Comparison of ENCODE assay signal across 8 cellular contexts in the genomic region with DNA sequence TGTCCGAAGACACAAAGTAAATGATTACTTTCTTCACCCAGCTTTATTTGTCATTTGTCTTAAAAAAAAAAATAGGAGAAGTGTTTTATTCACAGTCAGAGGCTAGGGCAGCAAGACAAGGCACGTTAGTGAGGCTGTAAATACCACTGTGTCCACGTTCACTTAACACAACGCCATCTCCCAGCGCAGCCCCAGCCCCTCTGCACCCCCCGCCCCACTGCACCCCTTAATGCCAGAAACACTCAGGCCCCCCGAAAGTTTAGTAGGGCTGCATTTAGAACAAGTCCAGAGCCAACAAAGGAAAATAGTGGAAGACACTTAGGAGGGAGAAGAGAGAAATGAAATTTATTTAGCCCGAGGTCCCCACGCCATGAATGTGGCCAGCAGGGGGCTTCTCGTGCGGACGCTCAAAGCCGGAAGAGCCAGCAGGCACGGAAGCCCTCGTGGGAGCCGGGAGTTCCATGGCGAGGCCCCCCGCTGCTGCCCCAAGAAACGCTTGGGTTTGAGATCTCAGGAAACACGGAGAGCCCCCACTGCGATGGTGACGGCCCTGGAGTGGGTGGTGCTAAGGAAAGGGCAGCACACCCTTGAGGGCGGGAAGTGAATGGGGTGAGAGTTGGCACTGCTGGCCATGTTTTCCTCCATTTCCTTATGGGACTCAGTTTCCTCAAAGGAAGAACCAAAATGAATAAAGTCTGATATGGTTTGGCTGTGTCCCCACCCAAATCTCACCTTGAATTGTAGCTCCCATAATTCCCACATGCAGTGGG. TPM values are rescaled to one million over a fixed set of nuclear protein-coding genes. Genes with fewer than 3 reads are reported as not detected.
A peak's percentile ranks its signal among the peaks of the same experiment; 100 is the strongest.
DNase-seq lines count a peak whose midpoint lies in the region; ATAC-seq, FAIRE-seq and TF ChIP-seq lines count a peak whose summit lies in the region.

No MANE protein-coding gene starts in this region.

- intact Hi-C loops in kidney (cut with DNase I): loop anchor here (10.0 kb wide), 1 partner anchor 396 kb away; no protein-coding TSS in a partner anchor

- peaks cover 3% of the 10 kb centered on the region for H3K36me3 Mint-ChIP-seq in central memory CD8-positive, alpha-beta T cell (ENCODE audit: insufficient read depth)

- TF ChIP-seq CTCF in GM10266 (IDR thresholded peaks at IDR 0.05; ENCODE audit: control insufficient read depth, insufficient read depth, low read depth, missing control alignments) (peak; percentile 61), VCaP (conservative IDR thresholded peaks at IDR 0.05) (peak; percentile 82), kidney (IDR thresholded peaks at IDR 0.05; ENCODE audit: borderline replicate concordance, extremely low read depth, insufficient read depth) (peak; percentile 64)

- peaks cover 24% of the 10 kb centered on the region for H3K4me1 Mint-ChIP-seq in central memory CD8-positive, alpha-beta T cell

- H3K27me3 Mint-ChIP-seq in central memory CD8-positive, alpha-beta T cell: peaks cover 21% of the 10 kb centered on the region

- H3K27ac ChIP-seq in VCaP (peak overlapping the region; percentile 52), kidney (ENCODE audit: low read depth in 2 of 2, low read length in 2 of 2) (peak overlapping the region; percentile 33 to 71)

- peak; percentile 26 for ATAC-seq in central memory CD8-positive, alpha-beta T cell (replicated peaks; ENCODE audit: extremely low read depth, poor library complexity, severe bottlenecking)
- ATAC-seq in HG02588 (IDR thresholded peaks at IDR 0.05; ENCODE audit: unreplicated experiment): no peak
- ATAC-seq in GM21529 (IDR thresholded peaks at IDR 0.05; ENCODE audit: unreplicated experiment): no peak

- H3K4me3 ChIP-seq in kidney (ENCODE audit: low read length in 2 of 2): peak overlapping the region; percentile 47 to 59

- H3K9me3 ChIP-seq in kidney (ENCODE audit: control insufficient read depth in 1 of 2, low read length in 2 of 2): no peaks in the 10 kb centered on the region

- H3K27ac Mint-ChIP-seq in central memory CD8-positive, alpha-beta T cell (ENCODE audit: low read depth): peak overlapping the region; percentile 15

- no peaks in the 10 kb centered on the region for H3K36me3 ChIP-seq in kidney (ENCODE audit: control insufficient read depth in 1 of 2, insufficient read depth in 2 of 2, low read length in 2 of 2)

- H3K4me3 Mint-ChIP-seq in central memory CD8-positive, alpha-beta T cell: peak overlapping the region; percentile 71

- DNase-seq in GM10266 (ENCODE audit: extremely low spot score) (peak; percentile 38), LHCN-M2 (ENCODE audit: low read depth) (peak; percentile 16), kidney (peak; percentile 87)
- DNase-seq in central memory CD8-positive, alpha-beta T cell (ENCODE audit: low spot score in 2 of 2): peak in 1 of 2 donors; percentile 34
- peak; percentile 13 to 30 for DNase-seq in stimulated activated CD4-positive, alpha-beta T cell treated with anti-CD3 and anti-CD28 coated beads, Interleukin-15, amount 100 ng/mL, for 48 hours (ENCODE audit: low read depth in 2 of 2)

- no peaks in the 10 kb centered on the region for H3K9me3 Mint-ChIP-seq in central memory CD8-positive, alpha-beta T cell

- no peak for FAIRE-seq in kidney (lab: Jason Lieb, UNC)

- H3K4me1 ChIP-seq in kidney (ENCODE audit: control insufficient read depth in 1 of 2, insufficient read depth in 1 of 2, low read depth in 1 of 2, low read length in 2 of 2): no peaks in the 10 kb centered on the region

- peak overlapping the region; percentile 15 to 37 for H3K9ac ChIP-seq in kidney (ENCODE audit: low read length in 2 of 2)

RNA-seq across cellular contexts. Expression of a gene that starts 50.2 kb away (rescaled TPM):
- total RNA-seq in LHCN-M2 (2014; rRNA removed): under 0.01 TPM in 1 of 2 replicates, not detected in the other
- polyA plus RNA-seq in LHCN-M2 (2012): not detected
- total RNA-seq in kidney: 2.3 TPM
- polyA plus RNA-seq in kidney (ENCODE audit: insufficient read depth, low read depth, low replicate concordance): 6.0 TPM
